8 cellular contexts compared by ENCODE assay signal in genomic region chr16:3020247-3020603, GRCh38. TPM values are rescaled to one million over a fixed set of nuclear protein-coding genes. Genes with fewer than 3 reads are reported as not detected.
DNase-seq lines count a peak whose midpoint lies in the region; ATAC-seq and TF ChIP-seq lines count a peak whose summit lies in the region.

A gene with protein sequence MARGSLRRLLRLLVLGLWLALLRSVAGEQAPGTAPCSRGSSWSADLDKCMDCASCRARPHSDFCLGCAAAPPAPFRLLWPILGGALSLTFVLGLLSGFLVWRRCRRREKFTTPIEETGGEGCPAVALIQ (plus strand): TSS chr16:3020368. CDS start chr16:3020398, 30 bp downstream.

- H3K9me3 ChIP-seq in lung (ENCODE audit: control insufficient read depth in 2 of 2, insufficient read depth in 1 of 2, low read length in 1 of 2) = no peaks in the 10 kb centered on the region

- H3K4me3 Mint-ChIP-seq in activated CD4-positive, alpha-beta memory T cell treated with anti-CD3 and anti-CD28 coated beads, Interleukin-2, amount 10 ng/mL, durations not matched to agents 7 days and 5 days = peak within 1 kb of the TSS; percentile 83

- H3K36me3 ChIP-seq in lung (ENCODE audit: control insufficient read depth in 2 of 2, insufficient read depth in 2 of 2, low read length in 2 of 2) = peaks cover 0 to 3% of the 10 kb centered on the region in 2 donors

- no peaks in the 10 kb centered on the region for H3K27me3 ChIP-seq in lung (ENCODE audit: control insufficient read depth, insufficient read depth)

- no peak for TF ChIP-seq CTCF in lung (IDR thresholded peaks at IDR 0.05; ENCODE audit: control extremely low read depth, extremely low read depth)

- peaks cover 11% of the 10 kb centered on the region for H3K27me3 Mint-ChIP-seq in activated CD4-positive, alpha-beta memory T cell treated with anti-CD3 and anti-CD28 coated beads, Interleukin-2, amount 10 ng/mL, durations not matched to agents 7 days and 5 days

- peak within 1 kb of the TSS; percentile 75 for H3K4me3 ChIP-seq in lung

- TF ChIP-seq POLR2A in GM18526 (IDR thresholded peaks at IDR 0.05; ENCODE audit: extremely low read depth, insufficient read length) = peak; percentile 79

- 0% methylated on average over 45 to 49 of the region's 49 CpGs for WGBS in lung, 2 donors

- peaks cover 13% of the 10 kb centered on the region for H3K36me3 Mint-ChIP-seq in activated CD4-positive, alpha-beta memory T cell treated with anti-CD3 and anti-CD28 coated beads, Interleukin-2, amount 10 ng/mL, durations not matched to agents 7 days and 5 days (ENCODE audit: low read depth)

- CTCF ChIA-PET in activated CD4-positive, alpha-beta memory T cell treated with anti-CD3 and anti-CD28 coated beads, Interleukin-2, amount 10 ng/mL, durations not matched to agents 7 days and 5 days (lab: Charles Lee) = interaction anchor here (0.6 to 9.9 kb wide), 7 partner anchors 11 to 148 kb away, joined by 3 to 97 read pairs (median 4); no protein-coding TSS in a partner anchor

- no peaks in the 10 kb centered on the region for H3K9me3 Mint-ChIP-seq in activated CD4-positive, alpha-beta memory T cell treated with anti-CD3 and anti-CD28 coated beads, Interleukin-2, amount 10 ng/mL, durations not matched to agents 7 days and 5 days

- peak; percentile 91 for DNase-seq in AG08395 (ENCODE audit: low spot score)
- DNase-seq in NCI-H2227 treated with DMSO at 0.1 percent for 48 hours (lab: John Stamatoyannopoulos, UW) = peak; percentile 64
- DNase-seq in activated CD4-positive, alpha-beta memory T cell treated with anti-CD3 and anti-CD28 coated beads, Interleukin-2, amount 10 ng/mL, durations not matched to agents 7 days and 5 days = peak; percentile 79
- peak; percentile 50 for DNase-seq in effector CD8-positive, alpha-beta T cell (lab: John Stamatoyannopoulos, UW)
- DNase-seq in lung (ENCODE audit: low spot score) = peak; percentile 70
- peak; percentile 24 for DNase-seq in stimulated activated CD8-positive, alpha-beta memory T cell treated with anti-CD3 and anti-CD28 coated beads, Interleukin-15, amount 100 ng/mL, for 1 hour (ENCODE audit: low read depth)

- POLR2A ChIA-PET in activated CD4-positive, alpha-beta memory T cell treated with anti-CD3 and anti-CD28 coated beads, Interleukin-2, amount 10 ng/mL, durations not matched to agents 7 days and 5 days (lab: Charles Lee) = interaction anchor here (1.0 to 4.7 kb wide), 13 partner anchors 9 to 130 kb away, joined by 3 to 52 read pairs (median 6); partner anchors contain the start of genes IL32, PAQR4, PKMYT1 and ZNF213

- peak; percentile 48 for ATAC-seq in lung (ENCODE audit: insufficient read depth, low FRiP score)
- no peak for ATAC-seq in HG03139 (IDR thresholded peaks at IDR 0.05; ENCODE audit: unreplicated experiment)

- peaks cover 44% of the 10 kb centered on the region for H3K4me1 Mint-ChIP-seq in activated CD4-positive, alpha-beta memory T cell treated with anti-CD3 and anti-CD28 coated beads, Interleukin-2, amount 10 ng/mL, durations not matched to agents 7 days and 5 days

- H3K27ac Mint-ChIP-seq in activated CD4-positive, alpha-beta memory T cell treated with anti-CD3 and anti-CD28 coated beads, Interleukin-2, amount 10 ng/mL, durations not matched to agents 7 days and 5 days = peak within 1 kb of the TSS; percentile 83

- peak within 1 kb of the TSS; percentile 96 to 99 for H3K27ac ChIP-seq in lung (ENCODE audit: low read depth in 1 of 2, low read length in 1 of 2)

- H3K4me1 ChIP-seq in lung (ENCODE audit: control insufficient read depth in 2 of 2, insufficient read depth in 2 of 2, low read length in 2 of 2) = peaks cover 0 to 26% of the 10 kb centered on the region in 2 donors

RNA-seq across cellular contexts. Expression of the gene that starts here (rescaled TPM):
- total RNA-seq in activated CD4-positive, alpha-beta memory T cell treated with anti-CD3 and anti-CD28 coated beads, Interleukin-2, amount 10 ng/mL, durations not matched to agents 7 days and 5 days = 1 to 10 TPM; 6.1 to 7.5 TPM
- total RNA-seq in lung = 100 to 1,000 TPM in 1 of 2 donors, 10 to 100 TPM in 1; 19.1 to 107 TPM
- polyA plus RNA-seq in lung = 100 to 1,000 TPM; 132 to 192 TPM

Comparison
In these comparisons a context has a peak if more than half of its experiments do, and no peak if none do; other contexts are left out.
1. DNase-seq: peak in every context shown above with its lines; median percentile 91 in AG08395; 79 in activated CD4-positive, alpha-beta memory T cell treated with anti-CD3 and anti-CD28 coated beads, Interleukin-2, amount 10 ng/mL, durations not matched to agents 7 days and 5 days; 70 in lung; 64 in NCI-H2227 treated with DMSO at 0.1 percent for 48 hours; 50 in effector CD8-positive, alpha-beta T cell; 24 in stimulated activated CD8-positive, alpha-beta memory T cell treated with anti-CD3 and anti-CD28 coated beads, Interleukin-15, amount 100 ng/mL, for 1 hour.